Comparison of ENCODE assay signal across 16 cellular contexts in genomic region chr3:137259089-137259488, GRCh38.
"Had no signal": no experiment of that assay in that cellular context is flagged by ENCODE, and none has a peak within 500 bp of the region (broad histone marks: within the 10 kb centered on the region; RNA-seq: fewer than 3 reads in every experiment).

No MANE protein-coding gene starts in this region.

- ATAC-seq: activated CD8-positive, alpha-beta T cell treated with anti-CD3 and anti-CD28 coated beads, Interleukin-2, amount 10 ng/mL, durations not matched to agents 7 days and 5 days; mucosa of descending colon; T-cell had no signal

- H3K27ac ChIP-seq: sigmoid colon, thoracic aorta had no signal

- H3K9me3 ChIP-seq: mucosa of descending colon, sigmoid colon, thoracic aorta had no signal

- H3K36me3 ChIP-seq: sigmoid colon, thoracic aorta had no signal

- H3K27me3 ChIP-seq: sigmoid colon had no signal

- H3K4me3 ChIP-seq: mucosa of descending colon, sigmoid colon, thoracic aorta had no signal

- DNase-seq: activated CD4-positive, alpha-beta T cell treated with anti-CD3 and anti-CD28 coated beads for 1 hour; activated CD4-positive, alpha-beta T cell treated with anti-CD3 and anti-CD28 coated beads, Interleukin-2, amount 50 U/mL, for 1 hour; activated CD8-positive, alpha-beta T cell treated with anti-CD3 and anti-CD28 coated beads, Interleukin-2, amount 10 ng/mL, durations not matched to agents 7 days and 5 days; activated gamma-delta T cell treated with Interleukin-2 at 50 U/mL for 16 hours; aorta; effector memory CD4-positive, alpha-beta T cell; foreskin melanocyte; glutamatergic neuron; hippocampal formation; mucosa of descending colon; occipital lobe; sigmoid colon; stimulated activated CD4-positive, alpha-beta T cell treated with anti-CD3 and anti-CD28 coated beads, Interleukin-2, amount 100 ng/mL, for 48 hours; stimulated activated naive CD4-positive, alpha-beta T cell; T-cell had no signal

- H3K4me1 ChIP-seq: sigmoid colon had no signal
